Comparison of ENCODE assay signal across 13 cellular contexts in genomic region chr2:10328667-10329583, GRCh38. TPM values are rescaled to one million over a fixed set of nuclear protein-coding genes. Genes with fewer than 3 reads are reported as not detected.
DNase-seq lines count a peak whose midpoint lies in the region; ATAC-seq and TF ChIP-seq lines count a peak whose summit lies in the region.
"Had no signal": no experiment of that assay in that cellular context is flagged by ENCODE, and none has a peak within 500 bp of the region (broad histone marks: within the 10 kb centered on the region; RNA-seq: fewer than 3 reads in every experiment).

No MANE protein-coding gene starts in this region.

- H3K36me3 ChIP-seq in CD4-positive, alpha-beta memory T cell (ENCODE audit: insufficient read depth, low read length): no peaks in the 10 kb centered on the region
- H3K36me3 ChIP-seq: brain microvascular endothelial cell, thoracic aorta had no signal

- CTCF ChIA-PET in CD4-positive, alpha-beta memory T cell (lab: Charles Lee; ENCODE audit: partially characterized antibody): interaction anchor here (0.7 to 9.7 kb wide), 10 partner anchors 11 to 106 kb away, joined by 3 to 150 read pairs (median 5); partner anchors contain the start of gene HPCAL1

- H3K4me3 Mint-ChIP-seq in CD4-positive, alpha-beta memory T cell: peak overlapping the region in 7 of 8 donors; percentile 89 to 96 (median 93)
- H3K4me3 Mint-ChIP-seq in IgD-negative memory B cell (peak overlapping the region in 3 of 4 donors; percentile 80 to 94 (median 87)), natural killer cell (peak overlapping the region; percentile 47)
- peak overlapping the region; percentile 11 for H3K4me3 Mint-ChIP-seq in activated naive CD8-positive, alpha-beta T cell treated with anti-CD3 and anti-CD28 coated beads, Interleukin-2, amount 10 ng/mL, durations not matched to agents 7 days and 5 days

- H3K4me1 ChIP-seq in CD4-positive, alpha-beta memory T cell (ENCODE audit: insufficient read depth, low read length): peaks cover 93% of the 10 kb centered on the region
- H3K4me1 ChIP-seq: parathyroid adenoma had no signal

- in situ Hi-C loops in GM13977 (cut with MboI; ENCODE audit: low pct_unique_long_range_greater_than_20kb, low sequenced_read_pairs, unreplicated experiment): no loop called here

- no peaks in the 10 kb centered on the region for H3K27me3 Mint-ChIP-seq in CD4-positive, alpha-beta memory T cell
- H3K27me3 Mint-ChIP-seq in IgD-negative memory B cell: no peaks in the 10 kb centered on the region
- no peaks in the 10 kb centered on the region for H3K27me3 Mint-ChIP-seq in activated naive CD8-positive, alpha-beta T cell treated with anti-CD3 and anti-CD28 coated beads, Interleukin-2, amount 10 ng/mL, durations not matched to agents 7 days and 5 days
- H3K27me3 Mint-ChIP-seq in natural killer cell (ENCODE audit: low read depth in 2 of 2): no peaks in the 10 kb centered on the region

- DNase-seq in CD4-positive, alpha-beta memory T cell: no peak
- DNase-seq in activated naive CD8-positive, alpha-beta T cell treated with anti-CD3 and anti-CD28 coated beads, Interleukin-2, amount 10 ng/mL, durations not matched to agents 7 days and 5 days: no peak
- DNase-seq in natural killer cell (no peak), NCI-H774 (lab: John Stamatoyannopoulos, UW) (no peak), COR-L47 (lab: John Stamatoyannopoulos, UW) (no peak), GM13977 (ENCODE audit: low spot score) (no peak)
- DNase-seq: brain microvascular endothelial cell, Karpas-422, NCI-H2227 treated with DMSO at 0.1 percent for 48 hours had no signal

- H3K27ac ChIP-seq in CD4-positive, alpha-beta memory T cell (ENCODE audit: low read depth, low read length): peak overlapping the region; percentile 81
- H3K27ac ChIP-seq: brain microvascular endothelial cell, parathyroid adenoma, thoracic aorta had no signal

- H3K4me3 ChIP-seq in CD4-positive, alpha-beta memory T cell (ENCODE audit: low read length in 2 of 2): peak overlapping the region in 1 of 2 donors; percentile 68
- H3K4me3 ChIP-seq: thoracic aorta had no signal

- TF ChIP-seq CTCF in natural killer cell (IDR thresholded peaks at IDR 0.05): no peak
- TF ChIP-seq CTCF in GM13977 (IDR thresholded peaks at IDR 0.05; ENCODE audit: extremely low read depth, insufficient read depth, missing control alignments): no peak

- no peaks in the 10 kb centered on the region for H3K27me3 ChIP-seq in CD4-positive, alpha-beta memory T cell (ENCODE audit: insufficient read depth, low read length)
- H3K27me3 ChIP-seq: brain microvascular endothelial cell had no signal

- peaks cover 60 to 98% (median 83%) of the 10 kb centered on the region in 4 donors for H3K4me1 Mint-ChIP-seq in CD4-positive, alpha-beta memory T cell
- H3K4me1 Mint-ChIP-seq in IgD-negative memory B cell (peaks cover 63 to 89% (median 70%) of the 10 kb centered on the region in 3 donors), natural killer cell (peaks cover 68 to 76% of the 10 kb centered on the region in 2 donors)
- peaks cover 54% of the 10 kb centered on the region for H3K4me1 Mint-ChIP-seq in activated naive CD8-positive, alpha-beta T cell treated with anti-CD3 and anti-CD28 coated beads, Interleukin-2, amount 10 ng/mL, durations not matched to agents 7 days and 5 days

- intact Hi-C loops in CD4-positive, alpha-beta memory T cell (cut with micrococcal nuclease): no loop called here
- intact Hi-C loops in natural killer cell (cut with micrococcal nuclease): no loop called here

- no peak for ATAC-seq in activated naive CD8-positive, alpha-beta T cell treated with anti-CD3 and anti-CD28 coated beads, Interleukin-2, amount 10 ng/mL, durations not matched to agents 7 days and 5 days (ENCODE audit: low read depth)
- ATAC-seq in natural killer cell (no peak), HG02610 (IDR thresholded peaks at IDR 0.05; ENCODE audit: unreplicated experiment) (no peak)

- POLR2A ChIA-PET in CD4-positive, alpha-beta memory T cell (lab: Charles Lee; ENCODE audit: partially characterized antibody): interaction anchor here (0.6 to 10.2 kb wide), 9 partner anchors 11 to 787 kb away, joined by 3 to 362 read pairs (median 8); partner anchors contain the start of genes HPCAL1 and ODC1
- POLR2A ChIA-PET in activated naive CD8-positive, alpha-beta T cell treated with anti-CD3 and anti-CD28 coated beads, Interleukin-2, amount 10 ng/mL, durations not matched to agents 7 days and 5 days (lab: Charles Lee): interaction anchor here (1.0 to 7.0 kb wide), 4 partner anchors 11 to 53 kb away, joined by 3 to 107 read pairs (median 8); partner anchors contain the start of gene HPCAL1

- no peaks in the 10 kb centered on the region for H3K9me3 Mint-ChIP-seq in CD4-positive, alpha-beta memory T cell
- no peaks in the 10 kb centered on the region for H3K9me3 Mint-ChIP-seq in IgD-negative memory B cell
- no peaks in the 10 kb centered on the region for H3K9me3 Mint-ChIP-seq in activated naive CD8-positive, alpha-beta T cell treated with anti-CD3 and anti-CD28 coated beads, Interleukin-2, amount 10 ng/mL, durations not matched to agents 7 days and 5 days
- no peaks in the 10 kb centered on the region for H3K9me3 Mint-ChIP-seq in natural killer cell

- H3K27ac Mint-ChIP-seq in CD4-positive, alpha-beta memory T cell: peak overlapping the region; percentile 90 to 98 (median 95)
- H3K27ac Mint-ChIP-seq in IgD-negative memory B cell (peak overlapping the region; percentile 21 to 91 (median 86)), natural killer cell (peak overlapping the region; percentile 82 to 87)
- H3K27ac Mint-ChIP-seq in activated naive CD8-positive, alpha-beta T cell treated with anti-CD3 and anti-CD28 coated beads, Interleukin-2, amount 10 ng/mL, durations not matched to agents 7 days and 5 days: peak overlapping the region; percentile 94

- H3K36me3 Mint-ChIP-seq in CD4-positive, alpha-beta memory T cell: peaks cover 0 to 11% of the 10 kb centered on the region in 2 donors
- H3K36me3 Mint-ChIP-seq in IgD-negative memory B cell (peaks cover 3% of the 10 kb centered on the region), natural killer cell (no peaks in the 10 kb centered on the region)
- H3K36me3 Mint-ChIP-seq in activated naive CD8-positive, alpha-beta T cell treated with anti-CD3 and anti-CD28 coated beads, Interleukin-2, amount 10 ng/mL, durations not matched to agents 7 days and 5 days: peaks cover 4% of the 10 kb centered on the region

- H3K9me3 ChIP-seq in CD4-positive, alpha-beta memory T cell (ENCODE audit: control insufficient read depth in 1 of 2, low read length in 2 of 2): no peaks in the 10 kb centered on the region
- H3K9me3 ChIP-seq: thoracic aorta had no signal

RNA-seq across cellular contexts. Expression of gene HPCAL1, which starts 26.2 kb away (rescaled TPM):
- 10 to 100 TPM; 77.1 to 80.7 TPM for total RNA-seq in CD4-positive, alpha-beta memory T cell
- 100 to 1,000 TPM; 100 to 114 TPM for polyA plus RNA-seq in CD4-positive, alpha-beta memory T cell
- 89.2 TPM for polyA plus RNA-seq in IgD-negative memory B cell
- total RNA-seq in activated naive CD8-positive, alpha-beta T cell treated with anti-CD3 and anti-CD28 coated beads, Interleukin-2, amount 10 ng/mL, durations not matched to agents 7 days and 5 days: 10 to 100 TPM; 75.8 to 77.1 TPM
- total RNA-seq in natural killer cell: 10 to 100 TPM; 31.1 to 45.2 (median 39.8) TPM

Comparison
In these comparisons a context has a peak if more than half of its experiments do, and no peak if none do; other contexts are left out.
1. H3K4me3 Mint-ChIP-seq: peak in every context shown above with its lines; median percentile 93 in CD4-positive, alpha-beta memory T cell; 87 in IgD-negative memory B cell; 47 in natural killer cell; 11 in activated naive CD8-positive, alpha-beta T cell treated with anti-CD3 and anti-CD28 coated beads, Interleukin-2, amount 10 ng/mL, durations not matched to agents 7 days and 5 days.